In the genomic region with DNA sequence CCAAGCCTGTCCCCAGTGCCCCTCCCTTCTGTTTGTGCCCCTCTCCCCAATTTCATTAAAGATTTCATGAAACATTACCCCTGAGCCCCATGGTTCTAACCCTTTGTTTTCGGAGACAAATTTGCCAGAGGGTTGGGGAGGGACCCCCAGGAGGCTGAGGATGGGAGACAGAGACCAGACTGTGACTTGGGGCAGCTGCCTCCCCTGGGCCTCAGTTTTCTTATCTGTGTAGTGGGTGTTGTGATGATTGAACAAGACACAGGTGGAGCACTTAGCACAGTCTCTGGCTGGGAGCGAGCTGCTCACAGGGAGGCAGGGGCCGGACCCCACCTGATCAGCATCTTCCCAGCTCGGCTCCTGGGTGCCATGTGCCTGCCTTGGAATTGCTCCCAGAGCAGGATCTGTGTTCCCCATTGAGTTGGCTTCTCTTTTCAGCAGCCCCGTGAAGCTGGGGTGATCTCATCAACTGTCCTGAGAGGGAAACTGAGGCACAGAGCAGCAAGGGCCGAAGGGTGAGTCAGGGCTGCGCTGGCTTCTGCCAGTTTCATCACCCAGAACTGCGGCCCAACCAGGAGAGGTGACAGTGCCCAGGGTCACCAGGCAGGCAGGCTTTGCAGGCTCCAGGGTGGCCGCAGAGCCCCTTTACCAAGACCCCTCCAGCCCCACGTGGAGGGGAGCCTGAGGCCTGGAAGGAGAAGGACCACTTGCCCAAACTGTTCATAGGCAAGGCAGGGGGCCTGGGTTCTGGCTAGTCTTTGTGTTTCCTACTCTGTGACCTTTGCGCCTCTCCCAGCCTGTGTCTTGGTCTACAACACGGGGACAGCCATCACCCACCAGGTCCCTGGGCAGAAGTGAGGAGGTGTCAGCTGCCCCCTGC, we compare ENCODE assay signal across 6 cellular contexts.
"Had no signal": no experiment of that assay in that cellular context is flagged by ENCODE, and none has a peak within 500 bp of the region (broad histone marks: within the 10 kb centered on the region; RNA-seq: fewer than 3 reads in every experiment).

No MANE protein-coding gene starts in this region.

- H3K9me3 Mint-ChIP-seq: activated CD4-positive, alpha-beta T cell treated with anti-CD3 and anti-CD28 coated beads, Interleukin-2, amount 10 ng/mL, durations not matched to agents 24 days and 14 days; activated T-helper 2 cell treated with anti-CD3 and anti-CD28 coated beads, Interferon-gamma antibody, Interleukin-2, Interleukin-4, amounts not matched to agents 10 μg/mL and 5 μg/mL and 100 μg/mL, durations not matched to agents 14 hours and 24 hours and 36 hours; T-cell had no signal

- DNase-seq: left ventricle myocardium superior; ovary; stimulated activated CD4-positive, alpha-beta T cell treated with anti-CD3 and anti-CD28 coated beads, Interleukin-4, amount 100 ng/mL, for 24 hours had no signal

- H3K9me3 ChIP-seq: ovary had no signal

- H3K4me3 Mint-ChIP-seq: activated CD4-positive, alpha-beta T cell treated with anti-CD3 and anti-CD28 coated beads, Interleukin-2, amount 10 ng/mL, durations not matched to agents 24 days and 14 days; T-cell had no signal

- H3K27me3 ChIP-seq: ovary had no signal

- H3K27ac ChIP-seq: ovary had no signal

- H3K27me3 Mint-ChIP-seq: activated CD4-positive, alpha-beta T cell treated with anti-CD3 and anti-CD28 coated beads, Interleukin-2, amount 10 ng/mL, durations not matched to agents 24 days and 14 days; T-cell had no signal

- H3K36me3 ChIP-seq: ovary had no signal

- H3K27ac Mint-ChIP-seq: activated CD4-positive, alpha-beta T cell treated with anti-CD3 and anti-CD28 coated beads, Interleukin-2, amount 10 ng/mL, durations not matched to agents 24 days and 14 days; activated T-helper 2 cell treated with anti-CD3 and anti-CD28 coated beads, Interferon-gamma antibody, Interleukin-2, Interleukin-4, amounts not matched to agents 10 μg/mL and 5 μg/mL and 100 μg/mL, durations not matched to agents 14 hours and 24 hours and 36 hours had no signal

- H3K4me3 ChIP-seq: ovary had no signal
